In genomic region chr2:118859157-118859770, GRCh38 we compare ENCODE assay signal across 22 cellular contexts. TPM values are rescaled to one million over a fixed set of nuclear protein-coding genes. Genes with fewer than 3 reads are reported as not detected.
"Had no signal": no experiment of that assay in that cellular context is flagged by ENCODE, and none has a peak within 500 bp of the region (broad histone marks: within the 10 kb centered on the region; RNA-seq: fewer than 3 reads in every experiment).

No MANE protein-coding gene starts in this region.

- DNase-seq: activated CD4-positive, alpha-beta T cell treated with anti-CD3 and anti-CD28 coated beads, Interleukin-2, amount 10 ng/mL, durations not matched to agents 24 days and 14 days; activated CD8-positive, alpha-beta memory T cell treated with anti-CD3 and anti-CD28 coated beads, Interleukin-2, amount 50 U/mL, for 4 hours; activated CD8-positive, alpha-beta T cell treated with anti-CD3 and anti-CD28 coated beads, Interleukin-2, amount 10 ng/mL, durations not matched to agents 7 days and 5 days; activated naive CD4-positive, alpha-beta T cell treated with anti-CD3 and anti-CD28 coated beads, Interleukin-2, amount 50 U/mL, for 16 hours; activated T-cell treated with anti-CD3 and anti-CD28 coated beads, Interleukin-2, amount 50 U/mL, for 4 hours; effector memory CD4-positive, alpha-beta T cell; esophagus squamous epithelium; heart right ventricle; islet precursor cell; left colon; lower lobe of right lung; ovary; psoas muscle; stimulated activated CD4-positive, alpha-beta T cell treated with anti-CD3 and anti-CD28 coated beads, Interleukin-15, amount 100 ng/mL, for 24 hours; stimulated activated CD4-positive, alpha-beta T cell treated with anti-CD3 and anti-CD28 coated beads, Interleukin-4, amount 100 ng/mL, for 1 hour; stomach; T1000; trophoblast cell had no signal

- H3K4me3 ChIP-seq: ascending aorta, esophagus squamous epithelium, heart right ventricle, lower lobe of right lung, ovary, psoas muscle, skin epidermis, stomach had no signal

- H3K27me3 ChIP-seq: ovary had no signal

- H3K36me3 ChIP-seq: ascending aorta, esophagus squamous epithelium, heart right ventricle, lower lobe of right lung, ovary, stomach had no signal

- H3K27ac ChIP-seq: ascending aorta, esophagus squamous epithelium, heart right ventricle, lower lobe of right lung, ovary, psoas muscle, skin epidermis, stomach had no signal

RNA-seq across cellular contexts. Expression of gene EN1, which starts 11.8 kb away (rescaled TPM):
- total RNA-seq: activated CD4-positive, alpha-beta T cell treated with anti-CD3 and anti-CD28 coated beads, Interleukin-2, amount 10 ng/mL, durations not matched to agents 24 days and 14 days; activated CD8-positive, alpha-beta T cell treated with anti-CD3 and anti-CD28 coated beads, Interleukin-2, amount 10 ng/mL, durations not matched to agents 7 days and 5 days; activated T-cell treated with anti-CD3 and anti-CD28 coated beads, Interleukin-2, amount 50 U/mL, for 4 hours; ascending aorta; esophagus squamous epithelium; left colon; ovary; stomach; T-helper 1 cell treated with Interleukin-12 subunit alpha and Interleukin-12 subunit beta and Interleukin-4 antibody, amounts not matched to agents 30 ng/mL and 1 ng/mL, for 36 hours; temporal lobe had no signal
